ENCODE assay signal across 1 cellular context in the genomic region with DNA sequence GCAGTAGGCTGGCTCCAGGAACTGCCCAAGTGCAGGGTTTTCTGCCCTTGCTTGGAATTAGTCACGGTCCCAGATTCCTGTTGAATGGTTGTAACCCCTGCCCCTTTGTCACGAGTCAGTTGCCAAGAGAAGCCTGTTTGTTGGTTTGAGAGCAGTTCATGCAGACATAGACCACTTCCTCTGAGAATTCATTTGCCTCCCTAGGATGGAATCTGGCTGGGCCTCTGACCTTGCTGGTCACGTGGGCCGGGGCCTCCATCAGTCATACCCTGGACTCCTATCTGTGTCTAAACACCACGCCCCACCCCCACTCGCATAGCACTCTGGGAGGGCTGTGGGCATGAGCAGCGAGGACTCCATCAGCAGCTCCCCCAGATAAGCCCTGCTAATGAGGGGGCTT.
TF ChIP-seq lines count a peak whose summit lies in the region.
"Not testable (repeated sequence)": the region's sequence is repeated elsewhere in the genome, so short reads cannot be mapped to it uniquely, and the experiment has no call there.

No MANE protein-coding gene starts in this region.

TF ChIP-seq in K562, 482 proteins besides CTCF, POLR2A, EP300 and RAD21 (continued from another document and continues in another):
- TF ChIP-seq, protein P1, sequence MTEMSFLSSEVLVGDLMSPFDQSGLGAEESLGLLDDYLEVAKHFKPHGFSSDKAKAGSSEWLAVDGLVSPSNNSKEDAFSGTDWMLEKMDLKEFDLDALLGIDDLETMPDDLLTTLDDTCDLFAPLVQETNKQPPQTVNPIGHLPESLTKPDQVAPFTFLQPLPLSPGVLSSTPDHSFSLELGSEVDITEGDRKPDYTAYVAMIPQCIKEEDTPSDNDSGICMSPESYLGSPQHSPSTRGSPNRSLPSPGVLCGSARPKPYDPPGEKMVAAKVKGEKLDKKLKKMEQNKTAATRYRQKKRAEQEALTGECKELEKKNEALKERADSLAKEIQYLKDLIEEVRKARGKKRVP (CRISPR knock-in tag; IDR thresholded peaks at IDR 0.05) = peak; percentile 64
- TF ChIP-seq OTX1 (CRISPR knock-in tag; IDR thresholded peaks at IDR 0.05) = peak; percentile 90
- TF ChIP-seq ZNF354B (CRISPR knock-in tag; IDR thresholded peaks at IDR 0.05) = peak; percentile 27; the same call in 1 of the 2 replicates
- peak; percentile 64; the same call in 1 of the 2 replicates for TF ChIP-seq ZNF134 (CRISPR knock-in tag; conservative IDR thresholded peaks at IDR 0.05)
- peak; percentile 22; the same call in 1 of the 2 replicates for TF ChIP-seq ZNF324 (CRISPR knock-in tag; IDR thresholded peaks at IDR 0.05)
- TF ChIP-seq, protein P2, sequence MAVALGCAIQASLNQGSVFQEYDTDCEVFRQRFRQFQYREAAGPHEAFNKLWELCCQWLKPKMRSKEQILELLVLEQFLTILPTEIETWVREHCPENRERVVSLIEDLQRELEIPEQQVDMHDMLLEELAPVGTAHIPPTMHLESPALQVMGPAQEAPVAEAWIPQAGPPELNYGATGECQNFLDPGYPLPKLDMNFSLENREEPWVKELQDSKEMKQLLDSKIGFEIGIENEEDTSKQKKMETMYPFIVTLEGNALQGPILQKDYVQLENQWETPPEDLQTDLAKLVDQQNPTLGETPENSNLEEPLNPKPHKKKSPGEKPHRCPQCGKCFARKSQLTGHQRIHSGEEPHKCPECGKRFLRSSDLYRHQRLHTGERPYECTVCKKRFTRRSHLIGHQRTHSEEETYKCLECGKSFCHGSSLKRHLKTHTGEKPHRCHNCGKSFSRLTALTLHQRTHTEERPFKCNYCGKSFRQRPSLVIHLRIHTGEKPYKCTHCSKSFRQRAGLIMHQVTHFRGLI (CRISPR knock-in tag; IDR thresholded peaks at IDR 0.05) = peak; percentile 92
- TF ChIP-seq NRF1 (conservative IDR thresholded peaks at IDR 0.05 in 1 of 2, IDR thresholded peaks at IDR 0.05 in 1 of 2) = peak; percentile 71 to 77
- TF ChIP-seq ZNF76 (CRISPR knock-in tag; IDR thresholded peaks at IDR 0.05; ENCODE audit: borderline replicate concordance) = peak; percentile 95
- 0 out of 2 replicates have a peak, but pooled peaks have one; percentile 47 for TF ChIP-seq CBFB (CRISPR knock-in tag; IDR thresholded peaks at IDR 0.05)
- TF ChIP-seq, protein P3, sequence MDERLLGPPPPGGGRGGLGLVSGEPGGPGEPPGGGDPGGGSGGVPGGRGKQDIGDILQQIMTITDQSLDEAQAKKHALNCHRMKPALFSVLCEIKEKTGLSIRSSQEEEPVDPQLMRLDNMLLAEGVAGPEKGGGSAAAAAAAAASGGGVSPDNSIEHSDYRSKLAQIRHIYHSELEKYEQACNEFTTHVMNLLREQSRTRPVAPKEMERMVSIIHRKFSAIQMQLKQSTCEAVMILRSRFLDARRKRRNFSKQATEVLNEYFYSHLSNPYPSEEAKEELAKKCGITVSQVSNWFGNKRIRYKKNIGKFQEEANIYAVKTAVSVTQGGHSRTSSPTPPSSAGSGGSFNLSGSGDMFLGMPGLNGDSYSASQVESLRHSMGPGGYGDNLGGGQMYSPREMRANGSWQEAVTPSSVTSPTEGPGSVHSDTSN (CRISPR knock-in tag; IDR thresholded peaks at IDR 0.05; ENCODE audit: low read depth) = not testable (repeated sequence)
- TF ChIP-seq, protein P3 (tag; conservative IDR thresholded peaks at IDR 0.05; ENCODE audit: low read depth) = peak; percentile 91
- TF ChIP-seq ZNF212 (CRISPR knock-in tag; IDR thresholded peaks at IDR 0.05) = 0 out of 2 replicates have a peak, but pooled peaks have one; percentile 44
- TF ChIP-seq JUNB (CRISPR knock-in tag; conservative IDR thresholded peaks at IDR 0.05) = 0 out of 2 replicates have a peak, but pooled peaks have one; percentile 16
- TF ChIP-seq ZNF133 (CRISPR knock-in tag; IDR thresholded peaks at IDR 0.05) = peak; percentile 55; the same call in 1 of the 2 replicates
- TF ChIP-seq NFIX (CRISPR knock-in tag; IDR thresholded peaks at IDR 0.05; ENCODE audit: low read depth) = peak; percentile 6; the same call in 1 of the 2 replicates
- TF ChIP-seq MEIS2 (IDR thresholded peaks at IDR 0.05; ENCODE audit: partially characterized antibody) = peak; percentile 92
- TF ChIP-seq JUND (IDR thresholded peaks at IDR 0.05; ENCODE audit: borderline replicate concordance, low read depth, low read length) = 0 out of 2 replicates have a peak, but pooled peaks have one; percentile 14
- TF ChIP-seq JUND (tag; IDR thresholded peaks at IDR 0.05; ENCODE audit: borderline replicate concordance, low read depth, low read length) = not testable (repeated sequence)
- TF ChIP-seq, protein P4, sequence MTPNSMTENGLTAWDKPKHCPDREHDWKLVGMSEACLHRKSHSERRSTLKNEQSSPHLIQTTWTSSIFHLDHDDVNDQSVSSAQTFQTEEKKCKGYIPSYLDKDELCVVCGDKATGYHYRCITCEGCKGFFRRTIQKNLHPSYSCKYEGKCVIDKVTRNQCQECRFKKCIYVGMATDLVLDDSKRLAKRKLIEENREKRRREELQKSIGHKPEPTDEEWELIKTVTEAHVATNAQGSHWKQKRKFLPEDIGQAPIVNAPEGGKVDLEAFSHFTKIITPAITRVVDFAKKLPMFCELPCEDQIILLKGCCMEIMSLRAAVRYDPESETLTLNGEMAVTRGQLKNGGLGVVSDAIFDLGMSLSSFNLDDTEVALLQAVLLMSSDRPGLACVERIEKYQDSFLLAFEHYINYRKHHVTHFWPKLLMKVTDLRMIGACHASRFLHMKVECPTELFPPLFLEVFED (CRISPR knock-in tag; conservative IDR thresholded peaks at IDR 0.05) = peak; percentile 69; the same call in 1 of the 2 replicates
- TF ChIP-seq SPI1 (IDR thresholded peaks at IDR 0.05; ENCODE audit: borderline replicate concordance, low read depth, low read length) = peak; percentile 66; the same call in 1 of the 2 replicates
- TF ChIP-seq, protein P5, sequence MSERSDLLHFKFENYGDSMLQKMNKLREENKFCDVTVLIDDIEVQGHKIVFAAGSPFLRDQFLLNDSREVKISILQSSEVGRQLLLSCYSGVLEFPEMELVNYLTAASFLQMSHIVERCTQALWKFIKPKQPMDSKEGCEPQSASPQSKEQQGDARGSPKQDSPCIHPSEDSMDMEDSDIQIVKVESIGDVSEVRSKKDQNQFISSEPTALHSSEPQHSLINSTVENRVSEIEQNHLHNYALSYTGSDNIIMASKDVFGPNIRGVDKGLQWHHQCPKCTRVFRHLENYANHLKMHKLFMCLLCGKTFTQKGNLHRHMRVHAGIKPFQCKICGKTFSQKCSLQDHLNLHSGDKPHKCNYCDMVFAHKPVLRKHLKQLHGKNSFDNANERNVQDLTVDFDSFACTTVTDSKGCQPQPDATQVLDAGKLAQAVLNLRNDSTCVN (CRISPR knock-in tag; IDR thresholded peaks at IDR 0.05) = peak; percentile 64; the same call in 1 of the 2 replicates
- TF ChIP-seq DIDO1 (tag; IDR thresholded peaks at IDR 0.05; ENCODE audit: low read depth) = peak; percentile 85
- 0 out of 2 replicates have a peak, but pooled peaks have one; percentile 31 for TF ChIP-seq ZNF75A (CRISPR knock-in tag; IDR thresholded peaks at IDR 0.05)
- TF ChIP-seq KDM1A (IDR thresholded peaks at IDR 0.05) = peak; percentile 76 to 85
- TF ChIP-seq RCOR1 (IDR thresholded peaks at IDR 0.05; ENCODE audit: borderline replicate concordance in 1 of 2, low read depth in 2 of 2, low read length in 2 of 2) = peak in 1 of 2 experiments; percentile 76; a peak in 1 of 4 replicates
- TF ChIP-seq, protein P6, sequence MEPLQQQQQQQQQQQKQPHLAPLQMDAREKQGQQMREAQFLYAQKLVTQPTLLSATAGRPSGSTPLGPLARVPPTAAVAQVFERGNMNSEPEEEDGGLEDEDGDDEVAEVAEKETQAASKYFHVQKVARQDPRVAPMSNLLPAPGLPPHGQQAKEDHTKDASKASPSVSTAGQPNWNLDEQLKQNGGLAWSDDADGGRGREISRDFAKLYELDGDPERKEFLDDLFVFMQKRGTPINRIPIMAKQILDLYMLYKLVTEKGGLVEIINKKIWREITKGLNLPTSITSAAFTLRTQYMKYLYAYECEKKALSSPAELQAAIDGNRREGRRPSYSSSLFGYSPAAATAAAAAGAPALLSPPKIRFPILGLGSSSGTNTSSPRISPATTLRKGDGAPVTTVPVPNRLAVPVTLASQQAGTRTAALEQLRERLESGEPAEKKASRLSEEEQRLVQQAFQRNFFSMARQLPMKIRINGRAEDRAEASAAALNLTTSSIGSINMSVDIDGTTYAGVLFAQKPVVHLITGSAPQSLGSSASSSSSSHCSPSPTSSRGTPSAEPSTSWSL (CRISPR knock-in tag; IDR thresholded peaks at IDR 0.05; ENCODE audit: borderline replicate concordance) = peak; percentile 92
- peak; percentile 52; the same call in 1 of the 2 replicates for TF ChIP-seq RB1 (IDR thresholded peaks at IDR 0.05; ENCODE audit: low read depth)
- TF ChIP-seq, protein P7, sequence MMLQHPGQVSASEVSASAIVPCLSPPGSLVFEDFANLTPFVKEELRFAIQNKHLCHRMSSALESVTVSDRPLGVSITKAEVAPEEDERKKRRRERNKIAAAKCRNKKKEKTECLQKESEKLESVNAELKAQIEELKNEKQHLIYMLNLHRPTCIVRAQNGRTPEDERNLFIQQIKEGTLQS (IDR thresholded peaks at IDR 0.05) = peak; percentile 58
- TF ChIP-seq, protein P7 (CRISPR knock-in tag; conservative IDR thresholded peaks at IDR 0.05) = peak; percentile 39; the same call in 1 of the 2 replicates
- peak; percentile 46; the same call in 1 of the 2 replicates for TF ChIP-seq SOX6 (IDR thresholded peaks at IDR 0.05)
- peak; percentile 42 for TF ChIP-seq TCF3 (CRISPR knock-in tag; IDR thresholded peaks at IDR 0.05)
- TF ChIP-seq, protein P8, sequence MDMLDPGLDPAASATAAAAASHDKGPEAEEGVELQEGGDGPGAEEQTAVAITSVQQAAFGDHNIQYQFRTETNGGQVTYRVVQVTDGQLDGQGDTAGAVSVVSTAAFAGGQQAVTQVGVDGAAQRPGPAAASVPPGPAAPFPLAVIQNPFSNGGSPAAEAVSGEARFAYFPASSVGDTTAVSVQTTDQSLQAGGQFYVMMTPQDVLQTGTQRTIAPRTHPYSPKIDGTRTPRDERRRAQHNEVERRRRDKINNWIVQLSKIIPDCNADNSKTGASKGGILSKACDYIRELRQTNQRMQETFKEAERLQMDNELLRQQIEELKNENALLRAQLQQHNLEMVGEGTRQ (CRISPR knock-in tag; IDR thresholded peaks at IDR 0.05) = peak; percentile 95
- TF ChIP-seq, protein P9, sequence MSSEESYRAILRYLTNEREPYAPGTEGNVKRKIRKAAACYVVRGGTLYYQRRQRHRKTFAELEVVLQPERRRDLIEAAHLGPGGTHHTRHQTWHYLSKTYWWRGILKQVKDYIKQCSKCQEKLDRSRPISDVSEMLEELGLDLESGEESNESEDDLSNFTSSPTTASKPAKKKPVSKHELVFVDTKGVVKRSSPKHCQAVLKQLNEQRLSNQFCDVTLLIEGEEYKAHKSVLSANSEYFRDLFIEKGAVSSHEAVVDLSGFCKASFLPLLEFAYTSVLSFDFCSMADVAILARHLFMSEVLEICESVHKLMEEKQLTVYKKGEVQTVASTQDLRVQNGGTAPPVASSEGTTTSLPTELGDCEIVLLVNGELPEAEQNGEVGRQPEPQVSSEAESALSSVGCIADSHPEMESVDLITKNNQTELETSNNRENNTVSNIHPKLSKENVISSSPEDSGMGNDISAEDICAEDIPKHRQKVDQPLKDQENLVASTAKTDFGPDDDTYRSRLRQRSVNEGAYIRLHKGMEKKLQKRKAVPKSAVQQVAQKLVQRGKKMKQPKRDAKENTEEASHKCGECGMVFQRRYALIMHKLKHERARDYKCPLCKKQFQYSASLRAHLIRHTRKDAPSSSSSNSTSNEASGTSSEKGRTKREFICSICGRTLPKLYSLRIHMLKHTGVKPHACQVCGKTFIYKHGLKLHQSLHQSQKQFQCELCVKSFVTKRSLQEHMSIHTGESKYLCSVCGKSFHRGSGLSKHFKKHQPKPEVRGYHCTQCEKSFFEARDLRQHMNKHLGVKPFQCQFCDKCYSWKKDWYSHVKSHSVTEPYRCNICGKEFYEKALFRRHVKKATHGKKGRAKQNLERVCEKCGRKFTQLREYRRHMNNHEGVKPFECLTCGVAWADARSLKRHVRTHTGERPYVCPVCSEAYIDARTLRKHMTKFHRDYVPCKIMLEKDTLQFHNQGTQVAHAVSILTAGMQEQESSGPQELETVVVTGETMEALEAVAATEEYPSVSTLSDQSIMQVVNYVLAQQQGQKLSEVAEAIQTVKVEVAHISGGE (CRISPR knock-in tag; IDR thresholded peaks at IDR 0.05) = peak in 1 of 3 experiments; percentile 42; a peak in 1 of 6 replicates
- TF ChIP-seq, protein P10, sequence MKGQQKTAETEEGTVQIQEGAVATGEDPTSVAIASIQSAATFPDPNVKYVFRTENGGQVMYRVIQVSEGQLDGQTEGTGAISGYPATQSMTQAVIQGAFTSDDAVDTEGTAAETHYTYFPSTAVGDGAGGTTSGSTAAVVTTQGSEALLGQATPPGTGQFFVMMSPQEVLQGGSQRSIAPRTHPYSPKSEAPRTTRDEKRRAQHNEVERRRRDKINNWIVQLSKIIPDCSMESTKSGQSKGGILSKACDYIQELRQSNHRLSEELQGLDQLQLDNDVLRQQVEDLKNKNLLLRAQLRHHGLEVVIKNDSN (CRISPR knock-in tag; IDR thresholded peaks at IDR 0.05) = peak; percentile 95
- peak; percentile 59 to 91; a peak in 3 of 4 replicates for TF ChIP-seq TEAD1 (CRISPR knock-in tag; IDR thresholded peaks at IDR 0.05)
- TF ChIP-seq, protein P11, sequence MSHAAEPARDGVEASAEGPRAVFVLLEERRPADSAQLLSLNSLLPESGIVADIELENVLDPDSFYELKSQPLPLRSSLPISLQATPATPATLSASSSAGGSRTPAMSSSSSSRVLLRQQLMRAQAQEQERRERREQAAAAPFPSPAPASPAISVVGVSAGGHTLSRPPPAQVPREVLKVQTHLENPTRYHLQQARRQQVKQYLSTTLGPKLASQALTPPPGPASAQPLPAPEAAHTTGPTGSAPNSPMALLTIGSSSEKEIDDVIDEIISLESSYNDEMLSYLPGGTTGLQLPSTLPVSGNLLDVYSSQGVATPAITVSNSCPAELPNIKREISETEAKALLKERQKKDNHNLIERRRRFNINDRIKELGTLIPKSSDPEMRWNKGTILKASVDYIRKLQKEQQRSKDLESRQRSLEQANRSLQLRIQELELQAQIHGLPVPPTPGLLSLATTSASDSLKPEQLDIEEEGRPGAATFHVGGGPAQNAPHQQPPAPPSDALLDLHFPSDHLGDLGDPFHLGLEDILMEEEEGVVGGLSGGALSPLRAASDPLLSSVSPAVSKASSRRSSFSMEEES (CRISPR knock-in tag; IDR thresholded peaks at IDR 0.05) = peak; percentile 97
- peak; percentile 47; the same call in 1 of the 2 replicates for TF ChIP-seq CBFA2T3 (IDR thresholded peaks at IDR 0.05)
- TF ChIP-seq MAZ (CRISPR knock-in tag; conservative IDR thresholded peaks at IDR 0.05 in 1 of 2, IDR thresholded peaks at IDR 0.05 in 1 of 2) = peak in 1 of 2 experiments; percentile 82; a peak in 3 of 4 replicates
